ENCODE assay signal across 24 cellular contexts in genomic region chr14:38608244-38608643, GRCh38.
"Had no signal": no experiment of that assay in that cellular context is flagged by ENCODE, and none has a peak within 500 bp of the region (broad histone marks: within the 10 kb centered on the region; RNA-seq: fewer than 3 reads in every experiment).

No MANE protein-coding gene starts in this region.

- DNase-seq: dermis blood vessel endothelial cell; dorsolateral prefrontal cortex; effector CD4-positive, alpha-beta T cell; effector memory CD4-positive, alpha-beta T cell; endodermal cell; erythroblast; esophagus squamous epithelium; foreskin fibroblast; foreskin melanocyte; gastrocnemius medialis; glutamatergic neuron; head of caudate nucleus; heart right ventricle; hippocampal formation; left cardiac atrium; left lung; left ventricle myocardium superior; lower lobe of right lung; mesenchymal stem cell; mucosa of descending colon had no signal

- H3K27me3 ChIP-seq: dorsolateral prefrontal cortex, esophagus squamous epithelium, gastrocnemius medialis, heart right ventricle, left lung had no signal

- H3K4me3 ChIP-seq: coronary artery, dorsolateral prefrontal cortex, esophagus squamous epithelium, gastrocnemius medialis, heart right ventricle, left lung, lower lobe of right lung, mucosa of descending colon had no signal

- H3K4me3 Mint-ChIP-seq: endodermal cell, mesothelial cell of epicardium had no signal

- H3K27ac Mint-ChIP-seq: endodermal cell, mesothelial cell of epicardium had no signal

- H3K4me1 ChIP-seq: esophagus squamous epithelium, gastrocnemius medialis, heart right ventricle, left lung, lower lobe of right lung had no signal

- H3K27ac ChIP-seq: coronary artery, dorsolateral prefrontal cortex, epithelial cell of prostate, esophagus squamous epithelium, gastrocnemius medialis, heart right ventricle, left lung, lower lobe of right lung had no signal

- H3K4me1 Mint-ChIP-seq: endodermal cell, mesothelial cell of epicardium had no signal

- H3K36me3 Mint-ChIP-seq: mesothelial cell of epicardium had no signal

- H3K36me3 ChIP-seq: esophagus squamous epithelium, gastrocnemius medialis, heart right ventricle, left lung, lower lobe of right lung had no signal

- H3K9me3 ChIP-seq: esophagus squamous epithelium, gastrocnemius medialis, left lung, lower lobe of right lung, mucosa of descending colon had no signal

- ATAC-seq: esophagus mucosa, gastrocnemius medialis, heart right ventricle, left cardiac atrium, left lung, left ventricle myocardium superior, lower lobe of right lung, mucosa of descending colon had no signal
